ENCODE assay signal across 1 cellular context in the genomic region with DNA sequence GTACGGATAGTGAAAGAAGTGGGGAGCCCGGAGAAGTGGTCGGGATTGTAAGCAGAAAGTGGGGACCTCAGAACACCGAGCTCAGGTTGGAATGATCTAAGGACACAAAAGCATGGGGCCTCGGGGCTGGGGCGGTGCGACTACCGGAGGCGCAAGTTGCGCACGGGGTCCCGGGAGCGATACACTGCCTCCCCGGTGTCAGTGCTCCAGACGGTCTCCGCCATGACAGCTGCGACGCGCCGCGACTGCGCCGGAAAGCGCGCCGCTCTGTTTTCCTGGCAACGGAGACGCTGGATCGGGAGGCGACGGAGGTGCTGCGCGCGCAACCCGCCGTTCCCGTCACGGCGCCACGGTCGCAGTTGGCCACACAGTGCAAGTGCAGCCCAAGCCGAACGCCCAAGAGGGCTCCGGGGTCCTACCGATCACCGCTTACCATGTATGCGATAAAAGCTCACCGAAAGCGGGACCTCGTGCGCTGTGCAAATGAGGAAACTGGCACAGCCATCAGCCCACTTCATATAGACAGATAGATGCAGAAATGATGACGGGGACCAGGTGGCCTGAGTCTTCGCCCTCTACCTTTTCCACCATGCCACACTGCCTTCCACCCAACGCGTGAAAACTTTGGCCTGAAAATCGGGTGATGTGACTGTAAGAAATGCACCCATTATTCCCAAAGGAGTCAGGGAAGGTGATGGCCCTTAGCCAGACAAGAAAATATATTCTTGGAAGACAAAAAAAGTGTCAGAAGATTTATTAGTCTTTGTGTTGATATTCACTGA.
TF ChIP-seq lines count a peak whose summit lies in the region.

Gene MKS1, minus strand, starts transcription at position 249 of the 782 bp plus-strand sequence. Its CDS starts 25 bp downstream, at position 224.

TF ChIP-seq in GM23338, 12 proteins besides CTCF, POLR2A, EP300 and RAD21:
- TF ChIP-seq ZNF331 (CRISPR knock-in tag; IDR thresholded peaks at IDR 0.05; ENCODE audit: low read depth), result no peak
- TF ChIP-seq POLR2AphosphoS5 (IDR thresholded peaks at IDR 0.05; ENCODE audit: low read depth), result peak; percentile 62
- no peak for TF ChIP-seq STAT1 (IDR thresholded peaks at IDR 0.05; ENCODE audit: unreplicated experiment)
- TF ChIP-seq REST (IDR thresholded peaks at IDR 0.05; ENCODE audit: unreplicated experiment), result no peak
- TF ChIP-seq, protein P1, sequence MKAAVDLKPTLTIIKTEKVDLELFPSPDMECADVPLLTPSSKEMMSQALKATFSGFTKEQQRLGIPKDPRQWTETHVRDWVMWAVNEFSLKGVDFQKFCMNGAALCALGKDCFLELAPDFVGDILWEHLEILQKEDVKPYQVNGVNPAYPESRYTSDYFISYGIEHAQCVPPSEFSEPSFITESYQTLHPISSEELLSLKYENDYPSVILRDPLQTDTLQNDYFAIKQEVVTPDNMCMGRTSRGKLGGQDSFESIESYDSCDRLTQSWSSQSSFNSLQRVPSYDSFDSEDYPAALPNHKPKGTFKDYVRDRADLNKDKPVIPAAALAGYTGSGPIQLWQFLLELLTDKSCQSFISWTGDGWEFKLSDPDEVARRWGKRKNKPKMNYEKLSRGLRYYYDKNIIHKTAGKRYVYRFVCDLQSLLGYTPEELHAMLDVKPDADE (IDR thresholded peaks at IDR 0.05), result peak; percentile 73
- TF ChIP-seq ZNF114 (CRISPR knock-in tag; IDR thresholded peaks at IDR 0.05), result no peak
- peak; percentile 86 for TF ChIP-seq CREB1 (CRISPR knock-in tag; IDR thresholded peaks at IDR 0.05; ENCODE audit: low read depth)
- no peak for TF ChIP-seq EZH2 (IDR thresholded peaks at IDR 0.05; ENCODE audit: low read depth, unreplicated experiment)
TF ChIP-seq in GM23338: peak in this region for 3.
